Comparison of ENCODE assay signal across 1 cellular context in genomic region chr9:124758061-124758460, GRCh38.
TF ChIP-seq lines count a peak whose summit lies in the region.

No MANE protein-coding gene starts in this region.

TF ChIP-seq in H1, 55 proteins besides CTCF, POLR2A, EP300 and RAD21:
- TF ChIP-seq RFX5 (IDR thresholded peaks at IDR 0.05; ENCODE audit: borderline replicate concordance, low read depth, low read length): no peak
- 0 out of 2 replicates have a peak, but pooled peaks have one; percentile 39 for TF ChIP-seq EGR1 (IDR thresholded peaks at IDR 0.05; ENCODE audit: borderline replicate concordance, low read depth, low read length)
- TF ChIP-seq SRF (IDR thresholded peaks at IDR 0.05; ENCODE audit: low read depth, low read length): no peak
- peak; percentile 38; the same call in 1 of the 2 replicates for TF ChIP-seq CEBPB (IDR thresholded peaks at IDR 0.05; ENCODE audit: low read depth, low read length)
- peak; percentile 60 for TF ChIP-seq ASH2L (IDR thresholded peaks at IDR 0.05; ENCODE audit: low read length)
- no peak for TF ChIP-seq BACH1 (IDR thresholded peaks at IDR 0.05; ENCODE audit: low read length)
